ENCODE assay signal across 14 cellular contexts in genomic region chr16:19363741-19364140, GRCh38. TPM values are rescaled to one million over a fixed set of nuclear protein-coding genes. Genes with fewer than 3 reads are reported as not detected.
DNase-seq lines count a peak whose midpoint lies in the region; ATAC-seq lines count a peak whose summit lies in the region.
"Had no signal": no experiment of that assay in that cellular context is flagged by ENCODE, and none has a peak within 500 bp of the region (broad histone marks: within the 10 kb centered on the region; RNA-seq: fewer than 3 reads in every experiment).

No MANE protein-coding gene starts in this region.

- in situ Hi-C loops in G401 (cut with HindIII; ENCODE audit: low sequenced_read_pairs): no loop called here

- ATAC-seq in HG03354 (IDR thresholded peaks at IDR 0.05; ENCODE audit: poor library complexity, severe bottlenecking, unreplicated experiment): no peak
- ATAC-seq: CD8-positive, alpha-beta T cell; HepG2 had no signal

- no peak overlapping the region for H3K27ac ChIP-seq in substantia nigra (ENCODE audit: low read depth, low read length, poor library complexity, severe bottlenecking)

- DNase-seq in G401 (ENCODE audit: low spot score) (peak; percentile 3), astrocyte of the hippocampus (ENCODE audit: low read depth, low spot score) (peak; percentile 79), medulla oblongata (ENCODE audit: extremely low spot score) (peak; percentile 60), substantia nigra (lab: John Stamatoyannopoulos, UW) (peak in 26 of 49 donors; percentile 3 to 62 (median 14)), AML-193 (lab: John Stamatoyannopoulos, UW) (no peak)
- no peak for DNase-seq in stimulated activated CD4-positive, alpha-beta T cell treated with anti-CD3 and anti-CD28 coated beads, Interleukin-4, amount 100 ng/mL, for 4 hours
- DNase-seq: CD8-positive, alpha-beta T cell; COR-L47; DMS153; DMS79 treated with DMSO at 0.1 percent for 48 hours; EL; GDM1 had no signal

RNA-seq across cellular contexts. Expression of gene TMC5, which starts 53.9 kb away (rescaled TPM):
- not detected in 2 replicates for total RNA-seq in G401 (2014; rRNA removed; shearing (Covaris generic))
- total RNA-seq: CD8-positive, alpha-beta T cell had no signal

Comparison
In these comparisons a context has a peak if more than half of its experiments do, and no peak if none do; other contexts are left out.
1. DNase-seq: peak in G401 (single experiment), astrocyte of the hippocampus (single experiment), medulla oblongata (single experiment) and substantia nigra (26 of 49); none in stimulated activated CD4-positive, alpha-beta T cell treated with anti-CD3 and anti-CD28 coated beads, Interleukin-4, amount 100 ng/mL, for 4 hours (0 of 2) and AML-193 (0 of 2).